In genomic region chr16:56475226-56475625, GRCh38 we compare ENCODE assay signal across 26 cellular contexts. TPM values are rescaled to one million over a fixed set of nuclear protein-coding genes. Genes with fewer than 3 reads are reported as not detected.
DNase-seq lines count a peak whose midpoint lies in the region; FAIRE-seq and TF ChIP-seq lines count a peak whose summit lies in the region.
"Had no signal": no experiment of that assay in that cellular context is flagged by ENCODE, and none has a peak within 500 bp of the region (broad histone marks: within the 10 kb centered on the region; RNA-seq: fewer than 3 reads in every experiment).

No MANE protein-coding gene starts in this region.

- no TSS peak for BruUV-seq in A673 (replicated peaks; lab: Mats Ljungman, UMichigan)

- TF ChIP-seq CTCF in A673 (conservative IDR thresholded peaks at IDR 0.05; ENCODE audit: low read depth, low read length) (no peak), choroid plexus epithelial cell (conservative IDR thresholded peaks at IDR 0.05; ENCODE audit: low read depth, low read length) (no peak), spleen (IDR thresholded peaks at IDR 0.05 in 8 of 11, conservative IDR thresholded peaks at IDR 0.05 in 3 of 11) (no peak)

- intact Hi-C loops in A673 (cut with micrococcal nuclease; ENCODE audit: unreplicated experiment) = no loop called here
- intact Hi-C loops in spleen (cut with DNase I; ENCODE audit: low total_unique reads) = no loop called here

- peaks cover 39% of the 10 kb centered on the region for H3K4me1 ChIP-seq in A673 (ENCODE audit: insufficient read depth, low read length, poor library complexity, severe bottlenecking)
- H3K4me1 ChIP-seq in spleen = no peaks in the 10 kb centered on the region
- H3K4me1 ChIP-seq: ascending aorta, BE2C, transverse colon had no signal

- H3K27me3 ChIP-seq in A673 (replicated peaks; ENCODE audit: insufficient read depth, low read depth, low read length, poor library complexity) (no peaks in the 10 kb centered on the region), H7 (ENCODE audit: control insufficient read depth, insufficient read depth, low read length) (no peaks in the 10 kb centered on the region), spleen (replicated peaks in 1 of 7) (no peaks in the 10 kb centered on the region)
- H3K27me3 ChIP-seq: ascending aorta, BE2C, transverse colon had no signal

- 89 to 97% (median 95%) methylated on average over 2 of the region's 2 CpGs for WGBS in spleen, 5 donors

- no peak for TF ChIP-seq POLR2A in spleen (IDR thresholded peaks at IDR 0.05)

- H3K36me3 ChIP-seq in A673 (ENCODE audit: insufficient read depth, low read length, poor library complexity, severe bottlenecking) = peaks cover 71% of the 10 kb centered on the region
- peaks cover 34% of the 10 kb centered on the region for H3K36me3 ChIP-seq in H7 (replicated peaks; ENCODE audit: control insufficient read depth, insufficient read depth, low read length)
- H3K36me3 ChIP-seq in spleen = peaks cover 0 to 100% (median 87%) of the 10 kb centered on the region in 6 donors

- H3K27ac ChIP-seq in A673 (ENCODE audit: low read depth, low read length, poor library complexity, severe bottlenecking) = peak overlapping the region; percentile 36
- no peak overlapping the region for H3K27ac ChIP-seq in spleen
- H3K27ac ChIP-seq: ascending aorta, transverse colon had no signal

- POLR2A ChIA-PET in A673 (lab: Charles Lee; ENCODE audit: low non-redundant PET) = no interaction called here

- FAIRE-seq in frontal cortex (lab: Jason Lieb, UNC) = no peak
- FAIRE-seq: GM18507, H54, HTR-8/SVneo, kidney had no signal

- DNase-seq in A673 (ENCODE audit: low spot score) (peak; percentile 93), H7 (peak; percentile 12), NCI-H524 treated with DMSO at 0.1 percent for 48 hours (lab: John Stamatoyannopoulos, UW) (peak; percentile 0), choroid plexus epithelial cell (ENCODE audit: low read depth) (peak; percentile 58), MV-4-11 (lab: John Stamatoyannopoulos, UW) (no peak), spleen (no peak), frontal cortex (ENCODE audit: low spot score in 2 of 2) (no peak), GDM1 (lab: John Stamatoyannopoulos, UW) (no peak)
- DNase-seq: ACHN; activated CD4-positive, alpha-beta T cell treated with anti-CD3 and anti-CD28 coated beads for 36 hours; BE2C; CD8-positive, alpha-beta memory T cell; effector memory CD8-positive, alpha-beta T cell; erythroblast; kidney; midbrain; naive thymus-derived CD4-positive, alpha-beta T cell; NCI-H1092 treated with DMSO at 0.1 percent for 48 hours; NCI-H2029; occipital lobe; Right ventricle myocardium superior; transverse colon had no signal

- H3K9me3 ChIP-seq in A673 (ENCODE audit: low read depth, low read length, poor library complexity, severe bottlenecking) = no peaks in the 10 kb centered on the region
- H3K9me3 ChIP-seq in spleen = no peaks in the 10 kb centered on the region
- H3K9me3 ChIP-seq: ascending aorta, BE2C, transverse colon had no signal

- no peak overlapping the region for H3K4me3 ChIP-seq in A673 (ENCODE audit: low read depth, low read length, poor library complexity, severe bottlenecking)
- no peak overlapping the region for H3K4me3 ChIP-seq in H7 (ENCODE audit: insufficient read depth, low read depth, low read length)
- H3K4me3 ChIP-seq in choroid plexus epithelial cell (ENCODE audit: low read depth, low read length) = no peak overlapping the region
- H3K4me3 ChIP-seq in spleen = no peak overlapping the region
- H3K4me3 ChIP-seq: ascending aorta, transverse colon had no signal

- CTCF ChIA-PET in A673 (lab: Charles Lee) = no interaction called here

RNA-seq across cellular contexts. Expression of gene OGFOD1, which starts 23.9 kb away (rescaled TPM):
- total RNA-seq in A673 (2021) (68.4 and 78.1 TPM in 2 replicates), spleen (10 to 100 TPM; 22.8 to 34.7 (median 30.5) TPM), frontal cortex (26.9 TPM)
- 70.2 and 74.1 TPM in 2 replicates for total RNA-seq in H7 (2014; rRNA removed; shearing (Covaris generic))
- 10 to 100 TPM in 2 of 3 donors, 1 to 10 TPM in 1; 6.9 to 11.6 (median 10.3) TPM for polyA plus RNA-seq in spleen

RNA-seq across cellular contexts. Expression of gene NUDT21, which starts 24.1 kb away (rescaled TPM):
- 220 and 231 TPM in 2 replicates for total RNA-seq in A673 (2021)
- 158 and 160 TPM in 2 replicates for total RNA-seq in H7 (2014; rRNA removed; shearing (Covaris generic))
- 10 to 100 TPM; 52.8 to 93.0 (median 83.2) TPM for total RNA-seq in spleen
- polyA plus RNA-seq in spleen = 10 to 100 TPM; 19.4 to 36.8 (median 29.2) TPM
- total RNA-seq in frontal cortex = 280 TPM

RNA-seq across cellular contexts. Expression of gene BBS2, which starts 44.6 kb away (rescaled TPM):
- 19.4 and 22.1 TPM in 2 replicates for total RNA-seq in A673 (2021)
- 22.2 and 38.8 TPM in 2 replicates for total RNA-seq in H7 (2014; rRNA removed; shearing (Covaris generic))
- 10 to 100 TPM; 29.1 to 70.3 (median 52.8) TPM for total RNA-seq in spleen
- polyA plus RNA-seq in spleen = 10 to 100 TPM; 22.9 to 52.5 (median 33.3) TPM
- total RNA-seq in frontal cortex = 144 TPM

RNA-seq across cellular contexts. Expression of gene AMFR, which starts 49.9 kb away (rescaled TPM):
- total RNA-seq in A673 (2021) (48.1 and 51.3 TPM in 2 replicates), spleen (100 to 1,000 TPM in 5 of 7 donors, 10 to 100 TPM in 2; 88.5 to 249 (median 126) TPM), frontal cortex (336 TPM)
- total RNA-seq in H7 (2014; rRNA removed; shearing (Covaris generic)) = 83.1 and 91.1 TPM in 2 replicates
- 10 to 100 TPM; 48.1 to 74.4 (median 56.2) TPM for polyA plus RNA-seq in spleen

Comparison
In these comparisons a context has a peak if more than half of its experiments do, and no peak if none do; other contexts are left out.
1. DNase-seq: peak in A673 (single experiment), H7 (single experiment), NCI-H524 treated with DMSO at 0.1 percent for 48 hours (single experiment) and choroid plexus epithelial cell (single experiment); none in MV-4-11 (single experiment), spleen (single experiment), frontal cortex (0 of 2) and GDM1 (single experiment).